In genomic region chr4:25014965-25015506, GRCh38 we compare ENCODE assay signal across 23 cellular contexts. TPM values are rescaled to one million over a fixed set of nuclear protein-coding genes. Genes with fewer than 3 reads are reported as not detected.
"Had no signal": no experiment of that assay in that cellular context is flagged by ENCODE, and none has a peak within 500 bp of the region (broad histone marks: within the 10 kb centered on the region; RNA-seq: fewer than 3 reads in every experiment).

No MANE protein-coding gene starts in this region.

- H3K27me3 Mint-ChIP-seq: activated naive CD8-positive, alpha-beta T cell treated with anti-CD3 and anti-CD28 coated beads, Interleukin-2, amount 50 U/mL, for 24 hours had no signal

- H3K36me3 Mint-ChIP-seq: activated CD8-positive, alpha-beta memory T cell treated with anti-CD3 and anti-CD28 coated beads, Interleukin-2, amount 10 ng/mL, durations not matched to agents 7 days and 5 days had no signal

- H3K4me1 Mint-ChIP-seq: activated CD4-positive, alpha-beta T cell treated with anti-CD3 and anti-CD28 coated beads, Interleukin-2, amount 10 ng/mL, durations not matched to agents 7 days and 5 days; activated CD8-positive, alpha-beta memory T cell treated with anti-CD3 and anti-CD28 coated beads, Interleukin-2, amount 10 ng/mL, durations not matched to agents 7 days and 5 days; activated naive CD8-positive, alpha-beta T cell treated with anti-CD3 and anti-CD28 coated beads, Interleukin-2, amount 50 U/mL, for 24 hours had no signal

- H3K27ac Mint-ChIP-seq: activated CD4-positive, alpha-beta T cell treated with anti-CD3 and anti-CD28 coated beads, Interleukin-2, amount 10 ng/mL, durations not matched to agents 7 days and 5 days; activated CD8-positive, alpha-beta memory T cell treated with anti-CD3 and anti-CD28 coated beads, Interleukin-2, amount 10 ng/mL, durations not matched to agents 7 days and 5 days; activated CD8-positive, alpha-beta T cell treated with anti-CD3 and anti-CD28 coated beads for 36 hours; activated naive CD8-positive, alpha-beta T cell treated with anti-CD3 and anti-CD28 coated beads, Interleukin-2, amount 50 U/mL, for 24 hours; activated T-helper 1 cell treated with anti-CD3 and anti-CD28 coated beads, Interleukin-12 subunit alpha, Interleukin-12 subunit beta, Interleukin-2, Interleukin-4 antibody, amounts not matched to agents 30 ng/mL and 10 ng/mL and 1 ng/mL, durations not matched to agents 14 hours and 24 hours and 36 hours; stimulated activated naive CD8-positive, alpha-beta T cell treated with anti-CD3 and anti-CD28 coated beads, Interleukin-15, Interleukin-2, amounts not matched to agents 100 ng/mL and 50 ng/mL, for 24 hours had no signal

- H3K9me3 Mint-ChIP-seq: activated CD4-positive, alpha-beta T cell treated with anti-CD3 and anti-CD28 coated beads, Interleukin-2, amount 10 ng/mL, durations not matched to agents 7 days and 5 days; activated CD8-positive, alpha-beta T cell treated with anti-CD3 and anti-CD28 coated beads for 36 hours; activated naive CD8-positive, alpha-beta T cell treated with anti-CD3 and anti-CD28 coated beads, Interleukin-2, amount 50 U/mL, for 24 hours; activated T-helper 1 cell treated with anti-CD3 and anti-CD28 coated beads, Interleukin-12 subunit alpha, Interleukin-12 subunit beta, Interleukin-2, Interleukin-4 antibody, amounts not matched to agents 30 ng/mL and 10 ng/mL and 1 ng/mL, durations not matched to agents 14 hours and 24 hours and 36 hours; neural crest cell; stimulated activated naive CD8-positive, alpha-beta T cell treated with anti-CD3 and anti-CD28 coated beads, Interleukin-15, Interleukin-2, amounts not matched to agents 100 ng/mL and 50 ng/mL, for 24 hours had no signal

- H3K4me3 Mint-ChIP-seq: activated CD4-positive, alpha-beta T cell treated with anti-CD3 and anti-CD28 coated beads, Interleukin-2, amount 10 ng/mL, durations not matched to agents 7 days and 5 days; activated CD8-positive, alpha-beta memory T cell treated with anti-CD3 and anti-CD28 coated beads, Interleukin-2, amount 10 ng/mL, durations not matched to agents 7 days and 5 days; activated CD8-positive, alpha-beta T cell treated with anti-CD3 and anti-CD28 coated beads for 36 hours; activated naive CD8-positive, alpha-beta T cell treated with anti-CD3 and anti-CD28 coated beads, Interleukin-2, amount 50 U/mL, for 24 hours; activated T-helper 1 cell treated with anti-CD3 and anti-CD28 coated beads, Interleukin-12 subunit alpha, Interleukin-12 subunit beta, Interleukin-2, Interleukin-4 antibody, amounts not matched to agents 30 ng/mL and 10 ng/mL and 1 ng/mL, durations not matched to agents 14 hours and 24 hours and 36 hours; neural crest cell; stimulated activated naive CD8-positive, alpha-beta T cell treated with anti-CD3 and anti-CD28 coated beads, Interleukin-15, Interleukin-2, amounts not matched to agents 100 ng/mL and 50 ng/mL, for 24 hours had no signal

- ATAC-seq: activated CD8-positive, alpha-beta memory T cell treated with anti-CD3 and anti-CD28 coated beads, Interleukin-2, amount 10 ng/mL, durations not matched to agents 7 days and 5 days; activated CD8-positive, alpha-beta T cell treated with anti-CD3 and anti-CD28 coated beads for 36 hours; activated naive CD8-positive, alpha-beta T cell treated with anti-CD3 and anti-CD28 coated beads, Interleukin-2, amount 50 U/mL, for 24 hours; right cardiac atrium; SK-N-SH treated with all-trans-retinoic acid at 6 μM for 48 hours had no signal

- DNase-seq: activated CD4-positive, alpha-beta T cell treated with anti-CD3 and anti-CD28 coated beads, Interleukin-2, amount 10 ng/mL, durations not matched to agents 7 days and 5 days; activated CD4-positive, CD25-positive, alpha-beta regulatory T cell treated with anti-CD3 and anti-CD28 coated beads, Interleukin-2, amount 50 U/mL, for 72 hours; activated CD8-positive, alpha-beta memory T cell treated with anti-CD3 and anti-CD28 coated beads, Interleukin-2, amount 10 ng/mL, durations not matched to agents 7 days and 5 days; activated CD8-positive, alpha-beta T cell treated with anti-CD3 and anti-CD28 coated beads for 36 hours; activated gamma-delta T cell; activated naive CD4-positive, alpha-beta T cell treated with anti-CD3 and anti-CD28 coated beads, Interleukin-2, amount 50 U/mL, for 16 hours; activated naive CD8-positive, alpha-beta T cell treated with anti-CD3 and anti-CD28 coated beads, Interleukin-2, amount 50 U/mL, for 24 hours; activated T-cell treated with anti-CD3 and anti-CD28 coated beads for 4 hours; caudate nucleus; dermis blood vessel endothelial cell; effector CD8-positive, alpha-beta T cell; foreskin melanocyte; head of caudate nucleus; hypothalamus; occipital lobe; right cardiac atrium; stimulated activated CD4-positive, alpha-beta T cell treated with anti-CD3 and anti-CD28 coated beads, Interleukin-1b, Interleukin-23, amount 100 ng/mL, for 48 hours; trophoblast cell had no signal

RNA-seq across cellular contexts. Expression of gene LGI2, which starts 15.7 kb away (rescaled TPM):
- total RNA-seq: activated CD4-positive, alpha-beta T cell treated with anti-CD3 and anti-CD28 coated beads, Interleukin-2, amount 10 ng/mL, durations not matched to agents 7 days and 5 days; activated CD8-positive, alpha-beta memory T cell treated with anti-CD3 and anti-CD28 coated beads, Interleukin-2, amount 10 ng/mL, durations not matched to agents 7 days and 5 days; activated CD8-positive, alpha-beta T cell treated with anti-CD3 and anti-CD28 coated beads for 36 hours; activated T-helper 1 cell treated with anti-CD3 and anti-CD28 coated beads, Interleukin-12 subunit alpha, Interleukin-12 subunit beta, Interleukin-2, Interleukin-4 antibody, amounts not matched to agents 30 ng/mL and 10 ng/mL and 1 ng/mL, durations not matched to agents 14 hours and 24 hours and 36 hours; dermis blood vessel endothelial cell; T-helper 2 cell treated with Interferon-gamma antibody and Interleukin-4, amounts not matched to agents 100 ng/mL and 5 ng/mL, for 36 hours had no signal
